In genomic region chr5:143161893-143162520, GRCh38 we compare ENCODE assay signal across 11 cellular contexts.
DNase-seq lines count a peak whose midpoint lies in the region; ATAC-seq and TF ChIP-seq lines count a peak whose summit lies in the region.
"Had no signal": no experiment of that assay in that cellular context is flagged by ENCODE, and none has a peak within 500 bp of the region (broad histone marks: within the 10 kb centered on the region; RNA-seq: fewer than 3 reads in every experiment).

No MANE protein-coding gene starts in this region.

- TF ChIP-seq CTCF in HFFc6 (IDR thresholded peaks at IDR 0.05) (no peak), gastroesophageal sphincter (IDR thresholded peaks at IDR 0.05) (no peak), stomach (IDR thresholded peaks at IDR 0.05) (no peak)

- WGBS in gastroesophageal sphincter (ENCODE audit: low coverage in 1 of 2), 2 donors = 85 to 88% methylated on average over 3 to 4 of the region's 5 CpGs
- WGBS in stomach, 5 donors = 77 to 91% (median 87%) methylated on average over 5 of the region's 5 CpGs

- H3K36me3 ChIP-seq in gastroesophageal sphincter (no peaks in the 10 kb centered on the region), stomach (no peaks in the 10 kb centered on the region)

- H3K9me3 ChIP-seq in gastroesophageal sphincter = no peaks in the 10 kb centered on the region
- H3K9me3 ChIP-seq in stomach = no peaks in the 10 kb centered on the region
- H3K9me3 ChIP-seq: testis had no signal

- no peak overlapping the region for H3K4me3 ChIP-seq in gastroesophageal sphincter
- no peak overlapping the region for H3K4me3 ChIP-seq in stomach
- H3K4me3 ChIP-seq: testis had no signal

- TF ChIP-seq EP300 in gastroesophageal sphincter (IDR thresholded peaks at IDR 0.05) (no peak), stomach (IDR thresholded peaks at IDR 0.05) (no peak)

- TF ChIP-seq POLR2A in gastroesophageal sphincter (IDR thresholded peaks at IDR 0.05) (no peak), stomach (IDR thresholded peaks at IDR 0.05) (no peak)

- H3K4me1 ChIP-seq in gastroesophageal sphincter = peaks cover 0 to 3% (median 1%) of the 10 kb centered on the region in 3 donors
- peaks cover 0 to 9% (median 0%) of the 10 kb centered on the region in 4 donors for H3K4me1 ChIP-seq in stomach
- H3K4me1 ChIP-seq: testis had no signal

- no peaks in the 10 kb centered on the region for H3K9me3 Mint-ChIP-seq in HFFc6

- intact Hi-C loops in stomach (cut with DNase I; ENCODE audit: low total_unique reads) = no loop called here

- H3K27me3 ChIP-seq in gastroesophageal sphincter (no peaks in the 10 kb centered on the region), stomach (no peaks in the 10 kb centered on the region)
- H3K27me3 ChIP-seq: testis had no signal

- ATAC-seq in gastroesophageal sphincter (peak; percentile 75), HG03571 (IDR thresholded peaks at IDR 0.05; ENCODE audit: unreplicated experiment) (no peak)

- peaks cover 16% of the 10 kb centered on the region for H3K4me1 Mint-ChIP-seq in HFFc6 (ENCODE audit: low read depth)

- H3K36me3 Mint-ChIP-seq in HFFc6 (ENCODE audit: low read depth) = no peaks in the 10 kb centered on the region

- H3K27ac Mint-ChIP-seq in HFFc6 = peak overlapping the region; percentile 18; the same call in 1 of the 2 replicates

- H3K4me3 Mint-ChIP-seq in HFFc6 = no peak overlapping the region

- H3K27me3 Mint-ChIP-seq in HFFc6 (ENCODE audit: insufficient read depth) = peaks cover 4% of the 10 kb centered on the region; the same call in 1 of the 2 replicates

- H3K27ac ChIP-seq in gastroesophageal sphincter = peak overlapping the region in 1 of 4 donors; percentile 15
- peak overlapping the region in 1 of 5 donors; percentile 32 for H3K27ac ChIP-seq in stomach
- H3K27ac ChIP-seq: testis had no signal

- peak; percentile 62 for DNase-seq in HFFc6
- DNase-seq in OCI-M1 (lab: John Stamatoyannopoulos, UW) = peak; percentile 71
- peak; percentile 45 for DNase-seq in stomach
- DNase-seq in activated T-cell treated with anti-CD3 and anti-CD28 coated beads, Interleukin-2, amount 50 U/mL, for 48 hours = no peak
- no peak for DNase-seq in dermis blood vessel endothelial cell
- DNase-seq in activated CD4-positive, alpha-beta T cell treated with anti-CD3 and anti-CD28 coated beads, Interleukin-2, amount 50 U/mL, for 4 hours = no peak
- DNase-seq: DMS79, NCI-H187 treated with DMSO at 0.1 percent for 48 hours, testis had no signal

Comparison
In these comparisons a context has a peak if more than half of its experiments do, and no peak if none do; other contexts are left out.
1. DNase-seq: peak in HFFc6 (single experiment), OCI-M1 (single experiment) and stomach (single experiment); none in activated T-cell treated with anti-CD3 and anti-CD28 coated beads, Interleukin-2, amount 50 U/mL, for 48 hours (0 of 2), dermis blood vessel endothelial cell (single experiment) and activated CD4-positive, alpha-beta T cell treated with anti-CD3 and anti-CD28 coated beads, Interleukin-2, amount 50 U/mL, for 4 hours (0 of 2).